Comparison of ENCODE assay signal across 8 cellular contexts in the genomic region with DNA sequence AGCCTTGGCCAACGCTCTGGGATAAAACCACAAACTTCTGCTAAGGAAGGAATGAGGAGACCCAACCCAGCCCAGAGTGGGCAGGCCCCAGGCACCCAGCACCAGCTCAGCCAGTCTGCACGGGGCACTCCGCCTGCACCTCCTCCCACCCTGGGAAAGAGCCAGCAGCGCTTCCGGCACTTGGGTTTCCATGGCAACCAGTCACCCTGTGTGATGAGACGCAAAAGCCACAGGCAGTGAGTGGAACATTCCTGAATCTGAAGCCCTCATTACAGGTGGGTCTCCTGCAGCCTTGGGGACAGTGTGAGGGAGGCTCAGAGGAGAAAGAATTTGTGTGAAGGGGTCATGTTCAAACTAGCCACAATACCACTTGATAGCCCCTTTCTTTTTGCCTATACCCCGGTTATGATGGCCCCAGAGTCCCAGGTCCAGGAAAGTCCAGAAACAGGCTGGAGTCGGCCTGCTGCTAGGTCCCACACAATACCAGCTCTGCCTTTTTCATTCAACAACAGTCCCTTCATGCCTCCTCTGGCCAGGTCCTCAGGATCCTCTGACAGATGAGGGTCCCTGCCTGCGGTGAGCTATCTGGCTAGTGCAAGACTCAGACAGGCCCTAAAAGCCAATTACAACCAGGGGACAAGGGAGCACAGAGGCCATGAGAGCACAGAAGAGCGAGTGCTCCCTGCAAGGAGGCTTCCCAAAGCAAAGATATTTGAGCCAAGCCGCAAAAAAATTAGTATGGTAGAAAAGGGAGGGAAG.
DNase-seq lines count a peak whose midpoint lies in the region; ATAC-seq and TF ChIP-seq lines count a peak whose summit lies in the region.

No MANE protein-coding gene starts in this region.

- H3K4me3 ChIP-seq in Jurkat, Clone E6-1 (ENCODE audit: low read length), result peak overlapping the region; percentile 22
- H3K4me3 ChIP-seq in upper lobe of right lung, result no peak overlapping the region

- in situ Hi-C loops in GM13977 (cut with MboI; ENCODE audit: low pct_unique_long_range_greater_than_20kb, low sequenced_read_pairs, unreplicated experiment), result loop anchor here (10.0 kb wide), 1 partner anchor 55 kb away; no protein-coding TSS in a partner anchor
- in situ Hi-C loops in SK-MEL-5 (cut with HindIII; ENCODE audit: low pct_unique_long_range_greater_than_20kb, low sequenced_read_pairs), result no loop called here

- no peaks in the 10 kb centered on the region for H3K9me3 ChIP-seq in upper lobe of right lung

- TF ChIP-seq CTCF in GM13977 (IDR thresholded peaks at IDR 0.05; ENCODE audit: extremely low read depth, insufficient read depth, missing control alignments) (no peak), upper lobe of right lung (IDR thresholded peaks at IDR 0.05) (no peak)

- no peaks in the 10 kb centered on the region for H3K27me3 ChIP-seq in upper lobe of right lung

- H3K36me3 ChIP-seq in upper lobe of right lung, result no peaks in the 10 kb centered on the region

- peak overlapping the region; percentile 68 for H3K27ac ChIP-seq in upper lobe of right lung

- peaks cover 10% of the 10 kb centered on the region for H3K4me1 ChIP-seq in upper lobe of right lung

- peak; percentile 84 for ATAC-seq in upper lobe of right lung

- peak; percentile 69 for DNase-seq in GM13977 (ENCODE audit: low spot score)
- peak; percentile 93 for DNase-seq in Jurkat, Clone E6-1 (ENCODE audit: low read depth, low spot score)
- DNase-seq in SK-MEL-5 (ENCODE audit: low read depth, low spot score), result peak; percentile 38
- DNase-seq in activated gamma-delta T cell treated with Interleukin-2 at 50 U/mL for 16 hours, result peak; percentile 86
- peak; percentile 58 to 95 (median 84) for DNase-seq in head of caudate nucleus
- DNase-seq in posterior cingulate gyrus, result peak; percentile 48 to 97 (median 79)
- peak; percentile 92 for DNase-seq in upper lobe of right lung
- no peak for DNase-seq in amniotic stem cell (lab: John Stamatoyannopoulos, UW)

- intact Hi-C loops in head of caudate nucleus (cut with DNase I) (no loop called here), posterior cingulate gyrus (cut with DNase I) (no loop called here), upper lobe of right lung (cut with DNase I) (no loop called here)
